ENCODE assay signal across 10 cellular contexts in genomic region chr21:26966360-26966977, GRCh38. TPM values are rescaled to one million over a fixed set of nuclear protein-coding genes. Genes with fewer than 3 reads are reported as not detected.
DNase-seq lines count a peak whose midpoint lies in the region; ATAC-seq and TF ChIP-seq lines count a peak whose summit lies in the region.
"Had no signal": no experiment of that assay in that cellular context is flagged by ENCODE, and none has a peak within 500 bp of the region (broad histone marks: within the 10 kb centered on the region; RNA-seq: fewer than 3 reads in every experiment).

No MANE protein-coding gene starts in this region.

- no peak for TF ChIP-seq CTCF in WI38 (IDR thresholded peaks at IDR 0.05; ENCODE audit: low read depth, low read length)

- H3K4me3 ChIP-seq in WI38 (ENCODE audit: low read depth, low read length) (peak overlapping the region; percentile 79), right cardiac atrium (ENCODE audit: low read length) (peak overlapping the region; percentile 52)
- H3K4me3 ChIP-seq: GM12878 had no signal

- ATAC-seq in right cardiac atrium (peak; percentile 3 to 5), HG03521 (IDR thresholded peaks at IDR 0.05; ENCODE audit: unreplicated experiment) (no peak), GM18870 (IDR thresholded peaks at IDR 0.05; ENCODE audit: unreplicated experiment) (no peak)
- ATAC-seq: GM12878 had no signal

- H3K9me3 ChIP-seq in right cardiac atrium (ENCODE audit: control insufficient read depth, low read length) = no peaks in the 10 kb centered on the region

- H3K27me3 ChIP-seq in right cardiac atrium (ENCODE audit: control insufficient read depth, insufficient read depth) = no peaks in the 10 kb centered on the region

- intact Hi-C loops in right cardiac atrium (cut with DNase I) = no loop called here

- no peaks in the 10 kb centered on the region for H3K4me1 ChIP-seq in right cardiac atrium (ENCODE audit: control insufficient read depth, insufficient read depth, low read length)

- peak overlapping the region; percentile 46 for H3K27ac ChIP-seq in right cardiac atrium (ENCODE audit: low read length)

- DNase-seq in GM03348 (ENCODE audit: low spot score) (peak; percentile 27), right cardiac atrium (peak; percentile 12 to 67 (median 32)), retina (peak; percentile 86), GF-D8 (lab: John Stamatoyannopoulos, UW) (no peak), NCI-H2029 (lab: John Stamatoyannopoulos, UW) (no peak)
- DNase-seq: KBM-7 had no signal

- under 1% methylated on average over 33 of the region's 33 CpGs for WGBS in right cardiac atrium

RNA-seq across cellular contexts. Expression of gene ADAMTS5, which starts 0.4 kb away (rescaled TPM):
- 1 to 10 TPM; 2.1 to 4.8 (median 3.0) TPM for total RNA-seq in right cardiac atrium
- polyA plus RNA-seq in right cardiac atrium = 1.3 TPM
- total RNA-seq: GM12878 had no signal
- polyA plus RNA-seq: GM12878 had no signal

Comparison
In these comparisons a context has a peak if more than half of its experiments do, and no peak if none do; other contexts are left out.
1. DNase-seq: peak in GM03348 (single experiment), right cardiac atrium (3 of 3) and retina (single experiment); none in GF-D8 (single experiment) and NCI-H2029 (single experiment).
2. ATAC-seq: peak in right cardiac atrium (2 of 2); none in HG03521 (single experiment) and GM18870 (single experiment).